Comparison of ENCODE assay signal across 19 cellular contexts in genomic region chr3:126907557-126907956, GRCh38.
"Had no signal": no experiment of that assay in that cellular context is flagged by ENCODE, and none has a peak within 500 bp of the region (broad histone marks: within the 10 kb centered on the region; RNA-seq: fewer than 3 reads in every experiment).

No MANE protein-coding gene starts in this region.

- H3K36me3 ChIP-seq: ascending aorta, heart right ventricle, thyroid gland had no signal

- H3K27me3 ChIP-seq: ascending aorta, dorsolateral prefrontal cortex, foreskin keratinocyte, thyroid gland had no signal

- H3K4me1 ChIP-seq: ascending aorta had no signal

- ATAC-seq: activated CD4-positive, alpha-beta T cell treated with anti-CD3 and anti-CD28 coated beads for 36 hours; activated CD8-positive, alpha-beta memory T cell treated with anti-CD3 and anti-CD28 coated beads, Interleukin-2, amount 10 ng/mL, durations not matched to agents 7 days and 5 days; activated naive CD8-positive, alpha-beta T cell treated with anti-CD3 and anti-CD28 coated beads, Interleukin-2, amount 50 U/mL, for 24 hours; foreskin keratinocyte; left colon; stimulated activated memory B cell treated with anti-CD40 and anti-IgM and Interleukin-4, amounts not matched to agents 10 μg/mL and 1 μg/mL and 100 μg/mL, for 72 hours had no signal

- FAIRE-seq: bronchial epithelial cell had no signal

- H3K4me3 ChIP-seq: ascending aorta, dorsolateral prefrontal cortex, heart right ventricle, thyroid gland had no signal

- H3K27ac ChIP-seq: ascending aorta, dorsolateral prefrontal cortex, foreskin keratinocyte, thyroid gland had no signal

- DNase-seq: activated CD4-positive, alpha-beta memory T cell treated with anti-CD3 and anti-CD28 coated beads for 36 hours; activated CD4-positive, alpha-beta T cell treated with anti-CD3 and anti-CD28 coated beads for 36 hours; activated CD8-positive, alpha-beta memory T cell treated with anti-CD3 and anti-CD28 coated beads, Interleukin-2, amount 10 ng/mL, durations not matched to agents 7 days and 5 days; activated naive CD4-positive, alpha-beta T cell treated with anti-CD3 and anti-CD28 coated beads for 36 hours; activated naive CD8-positive, alpha-beta T cell treated with anti-CD3 and anti-CD28 coated beads, Interleukin-2, amount 50 U/mL, for 24 hours; activated T-cell treated with anti-CD3 and anti-CD28 coated beads, Interleukin-2, amount 50 U/mL, for 1 hour; dorsolateral prefrontal cortex; endodermal cell; erythroblast; foreskin keratinocyte; heart right ventricle; left colon; midbrain; stimulated activated CD4-positive, alpha-beta T cell treated with anti-CD3 and anti-CD28 coated beads, Interleukin-12 subunit alpha, Interleukin-12 subunit beta, amount 100 ng/mL, for 4 hours; T-helper 2 cell; thyroid gland had no signal

- H3K9me3 ChIP-seq: ascending aorta, heart right ventricle, thyroid gland had no signal
